ENCODE assay signal across 11 cellular contexts in the genomic region with DNA sequence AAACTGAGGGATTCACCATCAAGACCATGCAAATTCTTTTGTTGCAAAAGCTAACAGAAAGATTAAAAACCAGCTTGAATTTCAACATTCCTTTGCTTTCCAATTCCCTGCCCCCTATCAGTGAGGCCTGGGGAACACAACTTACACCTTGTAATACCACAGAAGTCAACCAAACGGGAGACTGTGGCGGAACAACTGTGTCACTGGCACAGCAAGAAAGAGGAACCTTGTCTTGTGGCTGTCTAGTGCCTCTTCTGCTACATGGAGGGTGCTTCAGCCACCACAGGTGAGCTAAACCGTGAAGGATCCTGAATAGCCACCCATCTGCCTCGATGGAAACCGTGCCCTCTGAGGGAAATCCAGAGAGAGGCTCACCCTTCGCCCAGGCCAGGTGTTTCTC. TPM values are rescaled to one million over a fixed set of nuclear protein-coding genes. Genes with fewer than 3 reads are reported as not detected.
A peak's percentile ranks its signal among the peaks of the same experiment; 100 is the strongest.
DNase-seq lines count a peak whose midpoint lies in the region; ATAC-seq and TF ChIP-seq lines count a peak whose summit lies in the region.
"Had no signal": no experiment of that assay in that cellular context is flagged by ENCODE, and none has a peak within 500 bp of the region (broad histone marks: within the 10 kb centered on the region; RNA-seq: fewer than 3 reads in every experiment).

No MANE protein-coding gene starts in this region.

- H3K27me3 Mint-ChIP-seq in IgD-negative memory B cell (no peaks in the 10 kb centered on the region), activated B cell treated with CpG ODN at 0.5 μM for 24 hours (no peaks in the 10 kb centered on the region)
- no peaks in the 10 kb centered on the region for H3K27me3 Mint-ChIP-seq in naive thymus-derived CD4-positive, alpha-beta T cell

- H3K27ac Mint-ChIP-seq in IgD-negative memory B cell (peak overlapping the region; percentile 57 to 89 (median 88)), activated B cell treated with CpG ODN at 0.5 μM for 24 hours (peak overlapping the region; percentile 76)
- peak overlapping the region in 4 of 9 donors; percentile 8 to 60 (median 32) for H3K27ac Mint-ChIP-seq in naive thymus-derived CD4-positive, alpha-beta T cell

- intact Hi-C loops in activated B cell treated with CpG ODN at 0.5 μM for 24 hours (cut with micrococcal nuclease) = loop anchor here (1.0 kb wide), 2 partner anchors 9 to 12 kb away; no protein-coding TSS in a partner anchor
- intact Hi-C loops in naive thymus-derived CD4-positive, alpha-beta T cell (cut with micrococcal nuclease) = no loop called here

- H3K27me3 ChIP-seq in naive thymus-derived CD4-positive, alpha-beta T cell (ENCODE audit: control insufficient read depth in 2 of 2, insufficient read depth in 2 of 2, low read length in 2 of 2) = no peaks in the 10 kb centered on the region

- POLR2A ChIA-PET in activated B cell treated with CpG ODN at 0.5 μM for 24 hours (lab: Charles Lee) = interaction anchor here (0.8 to 3.5 kb wide), 6 partner anchors 9 to 39 kb away, joined by 3 to 32 read pairs (median 4); partner anchors contain the start of genes CCDC12 and NBEAL2
- POLR2A ChIA-PET in naive thymus-derived CD4-positive, alpha-beta T cell (lab: Charles Lee) = interaction anchor here (0.7 kb wide), 2 partner anchors 11 to 56 kb away, joined by 3 read pairs; no protein-coding TSS in a partner anchor

- TF ChIP-seq CTCF in activated B cell treated with CpG ODN at 0.5 μM for 24 hours (IDR thresholded peaks at IDR 0.05) = no peak

- H3K27ac ChIP-seq in naive thymus-derived CD4-positive, alpha-beta T cell (ENCODE audit: low read depth, low read length) = no peak overlapping the region

- CTCF ChIA-PET in activated B cell treated with CpG ODN at 0.5 μM for 24 hours (lab: Charles Lee) = interaction anchor here (0.8 kb wide), 1 partner anchor 34 kb away, joined by 3 read pairs; no protein-coding TSS in a partner anchor
- CTCF ChIA-PET in naive thymus-derived CD4-positive, alpha-beta T cell (lab: Charles Lee) = no interaction called here

- ATAC-seq in activated B cell treated with CpG ODN at 0.5 μM for 24 hours (ENCODE audit: low read depth) (peak; percentile 89), GM21786 (IDR thresholded peaks at IDR 0.05; ENCODE audit: unreplicated experiment) (no peak), HG02840 (IDR thresholded peaks at IDR 0.05; ENCODE audit: low FRiP score, unreplicated experiment) (no peak), HG03159 (IDR thresholded peaks at IDR 0.05; ENCODE audit: unreplicated experiment) (no peak)
- peak; percentile 71 for ATAC-seq in naive thymus-derived CD4-positive, alpha-beta T cell

- H3K36me3 ChIP-seq in naive thymus-derived CD4-positive, alpha-beta T cell (ENCODE audit: control insufficient read depth in 2 of 3, insufficient read depth in 3 of 3, low read length in 3 of 3) = peaks cover 0 to 24% (median 0%) of the 10 kb centered on the region in 3 experiments

- peak; percentile 52 for DNase-seq in GDM1 (lab: John Stamatoyannopoulos, UW)
- no peak for DNase-seq in activated B cell treated with CpG ODN at 0.5 μM for 24 hours
- no peak for DNase-seq in naive thymus-derived CD4-positive, alpha-beta T cell
- DNase-seq in germinal center (ENCODE audit: low spot score) = no peak
- DNase-seq: cortex of kidney, NCI-H2227 treated with DMSO at 0.1 percent for 48 hours, SK-N-SH had no signal

- H3K4me1 ChIP-seq in naive thymus-derived CD4-positive, alpha-beta T cell (ENCODE audit: control insufficient read depth in 2 of 2, insufficient read depth in 2 of 2, low read length in 2 of 2) = peaks cover 36 to 56% of the 10 kb centered on the region in 2 donors

- peaks cover 2% of the 10 kb centered on the region for H3K36me3 Mint-ChIP-seq in IgD-negative memory B cell
- peaks cover 63% of the 10 kb centered on the region for H3K36me3 Mint-ChIP-seq in activated B cell treated with CpG ODN at 0.5 μM for 24 hours (ENCODE audit: low read depth)
- peaks cover 4 to 27% (median 18%) of the 10 kb centered on the region in 5 donors for H3K36me3 Mint-ChIP-seq in naive thymus-derived CD4-positive, alpha-beta T cell

- H3K4me3 Mint-ChIP-seq in IgD-negative memory B cell (peak overlapping the region in 3 of 4 donors; percentile 25 to 87 (median 79)), activated B cell treated with CpG ODN at 0.5 μM for 24 hours (peak overlapping the region; percentile 64)
- H3K4me3 Mint-ChIP-seq in naive thymus-derived CD4-positive, alpha-beta T cell = peak overlapping the region in 2 of 10 donors; percentile 5 to 23

- no peaks in the 10 kb centered on the region for H3K9me3 Mint-ChIP-seq in IgD-negative memory B cell
- H3K9me3 Mint-ChIP-seq in activated B cell treated with CpG ODN at 0.5 μM for 24 hours = no peaks in the 10 kb centered on the region
- H3K9me3 Mint-ChIP-seq in naive thymus-derived CD4-positive, alpha-beta T cell = no peaks in the 10 kb centered on the region

- H3K4me3 ChIP-seq in naive thymus-derived CD4-positive, alpha-beta T cell (ENCODE audit: low read length) = no peak overlapping the region

- H3K4me1 Mint-ChIP-seq in IgD-negative memory B cell = peaks cover 54 to 72% (median 62%) of the 10 kb centered on the region in 3 donors
- peaks cover 82% of the 10 kb centered on the region for H3K4me1 Mint-ChIP-seq in activated B cell treated with CpG ODN at 0.5 μM for 24 hours
- H3K4me1 Mint-ChIP-seq in naive thymus-derived CD4-positive, alpha-beta T cell = peaks cover 60 to 87% (median 75%) of the 10 kb centered on the region in 7 donors

- no peaks in the 10 kb centered on the region for H3K9me3 ChIP-seq in naive thymus-derived CD4-positive, alpha-beta T cell (ENCODE audit: control insufficient read depth in 2 of 3, low read length in 3 of 3)
- H3K9me3 ChIP-seq: SK-N-SH had no signal

RNA-seq across cellular contexts. Expression of gene CCDC12, which starts 11.4 kb away (rescaled TPM):
- 151 TPM for polyA plus RNA-seq in IgD-negative memory B cell
- 93.8 and 98.4 TPM in 2 replicates for total RNA-seq in activated B cell treated with CpG ODN at 0.5 μM for 24 hours
- total RNA-seq in naive thymus-derived CD4-positive, alpha-beta T cell = 10 to 100 TPM; 51.6 to 61.5 (median 56.9) TPM
- polyA plus RNA-seq in naive thymus-derived CD4-positive, alpha-beta T cell = 100 to 1,000 TPM in 1 of 2 donors, 10 to 100 TPM in 1; 88.2 to 115 TPM

RNA-seq across cellular contexts. Expression of gene NBEAL2, which starts 14.3 kb away (rescaled TPM):
- 6.7 TPM for polyA plus RNA-seq in IgD-negative memory B cell
- total RNA-seq in activated B cell treated with CpG ODN at 0.5 μM for 24 hours = 79.8 and 98.6 TPM in 2 replicates
- total RNA-seq in naive thymus-derived CD4-positive, alpha-beta T cell = 100 to 1,000 TPM in 2 of 5 experiments, 10 to 100 TPM in 3; 48.8 to 289 (median 94.0) TPM
- 1 to 10 TPM; 1.7 to 4.9 TPM for polyA plus RNA-seq in naive thymus-derived CD4-positive, alpha-beta T cell

Comparison
In these comparisons a context has a peak if more than half of its experiments do, and no peak if none do; other contexts are left out.
1. ATAC-seq: peak in activated B cell treated with CpG ODN at 0.5 μM for 24 hours (single experiment) and naive thymus-derived CD4-positive, alpha-beta T cell (single experiment); none in GM21786 (single experiment), HG02840 (single experiment) and HG03159 (single experiment).